In genomic region chr16:30659507-30660423, GRCh38 we compare ENCODE assay signal across 1 cellular context.
TF ChIP-seq lines count a peak whose summit lies in the region.

No MANE protein-coding gene starts in this region.

TF ChIP-seq in A549, 52 proteins besides CTCF, POLR2A, EP300 and RAD21 (continued from another document):
- TF ChIP-seq REST (IDR thresholded peaks at IDR 0.05) = no peak
- no peak for TF ChIP-seq HEYL (CRISPR knock-in tag; IDR thresholded peaks at IDR 0.05)
- TF ChIP-seq KDM5A (IDR thresholded peaks at IDR 0.05) = no peak
- TF ChIP-seq CBX8 (IDR thresholded peaks at IDR 0.05) = no peak
- TF ChIP-seq EHMT2 (IDR thresholded peaks at IDR 0.05; ENCODE audit: low read depth) = no peak
TF ChIP-seq in A549: peak in this region for 0.
